8 cellular contexts compared by ENCODE assay signal in genomic region chr2:169131587-169132512, GRCh38.
DNase-seq lines count a peak whose midpoint lies in the region; ATAC-seq and TF ChIP-seq lines count a peak whose summit lies in the region.

No MANE protein-coding gene starts in this region.

- no peaks in the 10 kb centered on the region for H3K36me3 Mint-ChIP-seq in nephron (ENCODE audit: low read depth)

- no peaks in the 10 kb centered on the region for H3K9me3 Mint-ChIP-seq in nephron

- peak; percentile 77 to 83 (median 80) for TF ChIP-seq CTCF in nephron (IDR thresholded peaks at IDR 0.05; ENCODE audit: unreplicated experiment in 3 of 3)

- DNase-seq in DMS53 treated with DMSO at 0.1 percent for 48 hours (lab: John Stamatoyannopoulos, UW; ENCODE audit: unreplicated experiment) = peak; percentile 69
- DNase-seq in HPDE6-E6E7 (ENCODE audit: extremely low spot score) = peak; percentile 41
- DNase-seq in RKO (ENCODE audit: low spot score) = peak; percentile 70

- H3K27me3 Mint-ChIP-seq in nephron (ENCODE audit: low read depth) = no peaks in the 10 kb centered on the region

- H3K4me3 Mint-ChIP-seq in nephron = no peak overlapping the region

- ATAC-seq in GM19395 (IDR thresholded peaks at IDR 0.05; ENCODE audit: unreplicated experiment) = peak; percentile 82
- ATAC-seq in esophagus mucosa = peak; percentile 83
- ATAC-seq in HG03521 (IDR thresholded peaks at IDR 0.05; ENCODE audit: unreplicated experiment) = no peak
- no peak for ATAC-seq in GM18873 (IDR thresholded peaks at IDR 0.05; ENCODE audit: low FRiP score, unreplicated experiment)

- no peak overlapping the region for H3K27ac Mint-ChIP-seq in nephron

- no peaks in the 10 kb centered on the region for H3K4me1 Mint-ChIP-seq in nephron

Comparison
In these comparisons a context has a peak if more than half of its experiments do, and no peak if none do; other contexts are left out.
1. ATAC-seq: peak in GM19395 (single experiment) and esophagus mucosa (single experiment); none in HG03521 (single experiment) and GM18873 (single experiment).
2. Peak in every context shown above with its lines, with median percentiles within 50 percentile points of each other: DNase-seq.